12 cellular contexts compared by ENCODE assay signal in genomic region chr19:47714339-47714738, GRCh38. TPM values are rescaled to one million over a fixed set of nuclear protein-coding genes. Genes with fewer than 3 reads are reported as not detected.
DNase-seq lines count a peak whose midpoint lies in the region; ATAC-seq, FAIRE-seq and TF ChIP-seq lines count a peak whose summit lies in the region.
"Had no signal": no experiment of that assay in that cellular context is flagged by ENCODE, and none has a peak within 500 bp of the region (broad histone marks: within the 10 kb centered on the region; RNA-seq: fewer than 3 reads in every experiment).

No MANE protein-coding gene starts in this region.

- TF ChIP-seq CTCF in GM23338 (conservative IDR thresholded peaks at IDR 0.05; ENCODE audit: low read depth in 2 of 2) (no peak), astrocyte (IDR thresholded peaks at IDR 0.05; ENCODE audit: insufficient read depth, low read depth, low read length) (no peak), gastroesophageal sphincter (IDR thresholded peaks at IDR 0.05) (no peak)

- peak overlapping the region; percentile 99 for H3K9ac ChIP-seq in astrocyte (ENCODE audit: low read length)

- no peak for ATAC-seq in GM23338
- ATAC-seq in gastroesophageal sphincter = no peak
- no peak for ATAC-seq in GM19023 (IDR thresholded peaks at IDR 0.05; ENCODE audit: unreplicated experiment)
- ATAC-seq in HG02678 (IDR thresholded peaks at IDR 0.05; ENCODE audit: unreplicated experiment) = no peak
- ATAC-seq: activated CD4-positive, alpha-beta T cell treated with anti-CD3 and anti-CD28 coated beads for 36 hours had no signal

- peaks cover 6% of the 10 kb centered on the region; the same call in 2 of the 3 replicates for H3K4me1 Mint-ChIP-seq in GM23338
- H3K4me1 Mint-ChIP-seq in astrocyte (ENCODE audit: low read depth, unreplicated experiment) = peaks cover 26% of the 10 kb centered on the region
- peaks cover 7% of the 10 kb centered on the region for H3K4me1 Mint-ChIP-seq in activated naive CD4-positive, alpha-beta T cell treated with anti-CD3 and anti-CD28 coated beads, Interleukin-2, amount 10 ng/mL, durations not matched to agents 7 days and 5 days

- H3K36me3 Mint-ChIP-seq in GM23338 (ENCODE audit: low read depth) (peaks cover 19% of the 10 kb centered on the region), astrocyte (ENCODE audit: low read depth, unreplicated experiment) (peaks cover 34% of the 10 kb centered on the region)
- H3K36me3 Mint-ChIP-seq in activated naive CD4-positive, alpha-beta T cell treated with anti-CD3 and anti-CD28 coated beads, Interleukin-2, amount 10 ng/mL, durations not matched to agents 7 days and 5 days = no peaks in the 10 kb centered on the region
- H3K36me3 Mint-ChIP-seq: activated naive CD8-positive, alpha-beta T cell treated with anti-CD3 and anti-CD28 coated beads, Interleukin-2, amount 10 ng/mL, durations not matched to agents 7 days and 5 days had no signal

- H4K20me1 ChIP-seq in GM23338 (replicated peaks; ENCODE audit: insufficient read depth) = no peaks in the 10 kb centered on the region
- H4K20me1 ChIP-seq in astrocyte (ENCODE audit: insufficient read depth, low read length) = peaks cover 31% of the 10 kb centered on the region

- H3K36me3 ChIP-seq in GM23338 (ENCODE audit: insufficient read depth) (no peaks in the 10 kb centered on the region), astrocyte (ENCODE audit: insufficient read depth, low read length) (peaks cover 3% of the 10 kb centered on the region), gastroesophageal sphincter (peaks cover 0 to 25% of the 10 kb centered on the region in 2 donors)
- H3K36me3 ChIP-seq: neutrophil had no signal

- CTCF ChIA-PET in activated naive CD4-positive, alpha-beta T cell treated with anti-CD3 and anti-CD28 coated beads, Interleukin-2, amount 10 ng/mL, durations not matched to agents 7 days and 5 days (lab: Charles Lee) = interaction anchor here (1.0 to 4.7 kb wide), 11 partner anchors 8 to 286 kb away, joined by 3 to 86 read pairs (median 7); partner anchors contain the start of gene NOP53

- no peak overlapping the region for H3K27ac Mint-ChIP-seq in GM23338
- H3K27ac Mint-ChIP-seq in astrocyte (ENCODE audit: unreplicated experiment) = peak overlapping the region; percentile 15
- H3K27ac Mint-ChIP-seq in activated naive CD4-positive, alpha-beta T cell treated with anti-CD3 and anti-CD28 coated beads, Interleukin-2, amount 10 ng/mL, durations not matched to agents 7 days and 5 days = no peak overlapping the region
- H3K27ac Mint-ChIP-seq: activated CD4-positive, alpha-beta T cell treated with anti-CD3 and anti-CD28 coated beads for 36 hours had no signal

- peak; percentile 32 for FAIRE-seq in astrocyte (lab: Jason Lieb, UNC)

- H3K4me3 Mint-ChIP-seq in GM23338 (peak overlapping the region; percentile 55; the same call in 1 of the 3 replicates), astrocyte (ENCODE audit: unreplicated experiment) (peak overlapping the region; percentile 94)
- no peak overlapping the region for H3K4me3 Mint-ChIP-seq in activated naive CD4-positive, alpha-beta T cell treated with anti-CD3 and anti-CD28 coated beads, Interleukin-2, amount 10 ng/mL, durations not matched to agents 7 days and 5 days

- H3K4me3 ChIP-seq in GM23338 (peak overlapping the region; percentile 60; the same call in 1 of the 2 replicates), astrocyte (ENCODE audit: insufficient read depth, low read depth, low read length) (peak overlapping the region; percentile 93), gastroesophageal sphincter (peak overlapping the region; percentile 67 to 75), skin epidermis (peak overlapping the region; percentile 39 to 78 (median 54))

- H3K4me1 ChIP-seq in GM23338 (ENCODE audit: insufficient read depth) = no peaks in the 10 kb centered on the region; the same call in 1 of the 2 replicates
- peaks cover 15% of the 10 kb centered on the region for H3K4me1 ChIP-seq in astrocyte (ENCODE audit: insufficient read depth, low read length)
- H3K4me1 ChIP-seq in gastroesophageal sphincter = peaks cover 6 to 60% (median 39%) of the 10 kb centered on the region in 3 donors

- H3K79me2 ChIP-seq in GM23338 (replicated peaks; ENCODE audit: insufficient read depth) (no peaks in the 10 kb centered on the region), astrocyte (ENCODE audit: insufficient read depth, low read length) (peaks cover 50% of the 10 kb centered on the region)

- H3K27me3 Mint-ChIP-seq in GM23338 (ENCODE audit: insufficient read depth, low read depth, poor library complexity) (peaks cover 19% of the 10 kb centered on the region), astrocyte (ENCODE audit: low read depth, unreplicated experiment) (no peaks in the 10 kb centered on the region)
- H3K27me3 Mint-ChIP-seq in activated naive CD4-positive, alpha-beta T cell treated with anti-CD3 and anti-CD28 coated beads, Interleukin-2, amount 10 ng/mL, durations not matched to agents 7 days and 5 days = peaks cover 67% of the 10 kb centered on the region

- H2AFZ ChIP-seq in GM23338 = no peak overlapping the region
- no peak overlapping the region for H2AFZ ChIP-seq in astrocyte (ENCODE audit: low read depth, low read length)

- H3K4me2 ChIP-seq in GM23338 = peak overlapping the region; percentile 78; the same call in 1 of the 2 replicates
- H3K4me2 ChIP-seq in astrocyte (ENCODE audit: low read length) = peak overlapping the region; percentile 92

- no peaks in the 10 kb centered on the region; the same call in 1 of the 2 replicates for H3F3A ChIP-seq in GM23338 (replicated peaks; ENCODE audit: low read depth)

- peaks cover 21% of the 10 kb centered on the region for H3K9me3 Mint-ChIP-seq in GM23338
- H3K9me3 Mint-ChIP-seq in astrocyte (ENCODE audit: unreplicated experiment) = peaks cover 12% of the 10 kb centered on the region
- H3K9me3 Mint-ChIP-seq in activated naive CD4-positive, alpha-beta T cell treated with anti-CD3 and anti-CD28 coated beads, Interleukin-2, amount 10 ng/mL, durations not matched to agents 7 days and 5 days = no peaks in the 10 kb centered on the region
- H3K9me3 Mint-ChIP-seq: activated naive CD8-positive, alpha-beta T cell treated with anti-CD3 and anti-CD28 coated beads, Interleukin-2, amount 10 ng/mL, durations not matched to agents 7 days and 5 days had no signal

- no peak for TF ChIP-seq EP300 in gastroesophageal sphincter (IDR thresholded peaks at IDR 0.05)

- H3K9me3 ChIP-seq in astrocyte (ENCODE audit: insufficient read depth, low read depth, low read length) (no peaks in the 10 kb centered on the region), gastroesophageal sphincter (peaks cover 0 to 3% (median 0%) of the 10 kb centered on the region in 3 donors)
- H3K9me3 ChIP-seq: neutrophil had no signal

- DNase-seq in GM23338 (ENCODE audit: low spot score) (no peak), astrocyte (ENCODE audit: low read depth) (no peak), NCI-H1436 treated with DMSO at 0.1 percent for 48 hours (lab: John Stamatoyannopoulos, UW) (no peak)
- DNase-seq in activated naive CD4-positive, alpha-beta T cell treated with anti-CD3 and anti-CD28 coated beads, Interleukin-2, amount 10 ng/mL, durations not matched to agents 7 days and 5 days = no peak
- DNase-seq: activated CD4-positive, alpha-beta T cell treated with anti-CD3 and anti-CD28 coated beads for 36 hours; activated naive CD8-positive, alpha-beta T cell treated with anti-CD3 and anti-CD28 coated beads, Interleukin-2, amount 10 ng/mL, durations not matched to agents 7 days and 5 days; NCI-H1105 treated with DMSO at 0.1 percent for 48 hours had no signal

- H3K9me2 ChIP-seq in GM23338 (ENCODE audit: insufficient read depth) = no peaks in the 10 kb centered on the region

- no peak for TF ChIP-seq POLR2A in gastroesophageal sphincter (IDR thresholded peaks at IDR 0.05)

- H3K27me3 ChIP-seq in GM23338 (ENCODE audit: insufficient read depth) (no peaks in the 10 kb centered on the region), astrocyte (ENCODE audit: insufficient read depth, low read length) (no peaks in the 10 kb centered on the region), gastroesophageal sphincter (no peaks in the 10 kb centered on the region)

- 62 to 76% methylated on average over 4 of the region's 4 CpGs for WGBS in gastroesophageal sphincter (ENCODE audit: low coverage in 1 of 2), 2 donors

- no peak overlapping the region for H3K27ac ChIP-seq in GM23338 (ENCODE audit: low read depth)
- H3K27ac ChIP-seq in astrocyte (ENCODE audit: low read depth, low read length) = no peak overlapping the region
- H3K27ac ChIP-seq in gastroesophageal sphincter = peak overlapping the region; percentile 71 to 97 (median 96)
- peak overlapping the region in 14 of 21 experiments; percentile 84 to 94 (median 90) for H3K27ac ChIP-seq in skin epidermis
- H3K27ac ChIP-seq: neutrophil had no signal

TF ChIP-seq in GM23338, 12 proteins besides CTCF, POLR2A, EP300 and RAD21 (continues in another document):
- TF ChIP-seq ZNF114 (CRISPR knock-in tag; IDR thresholded peaks at IDR 0.05) (no peak), EZH2 (IDR thresholded peaks at IDR 0.05; ENCODE audit: low read depth, unreplicated experiment) (no peak), JUNB (IDR thresholded peaks at IDR 0.05; ENCODE audit: unreplicated experiment) (no peak), NANOG (IDR thresholded peaks at IDR 0.05; ENCODE audit: borderline replicate concordance) (no peak)

RNA-seq across cellular contexts. Expression of gene EHD2, which starts 1.1 kb away (rescaled TPM):
- 10.8 and 11.7 TPM in 2 replicates for total RNA-seq in GM23338 (2014; rRNA removed; shearing (Covaris generic))
- 6.6 TPM in 2 replicates for polyA plus RNA-seq in GM23338 (2016; fragmentation: Nextera tagmentation; extraction: Ambion mirVana)
- total RNA-seq in astrocyte (159 and 170 TPM in 2 replicates), gastroesophageal sphincter (100 to 1,000 TPM; 149 to 383 (median 159) TPM)

RNA-seq across cellular contexts. Expression of gene NOP53, which starts 31.0 kb away (rescaled TPM):
- 151 and 167 TPM in 2 replicates for total RNA-seq in GM23338 (2014; rRNA removed; shearing (Covaris generic))
- polyA plus RNA-seq in GM23338 (2016; fragmentation: Nextera tagmentation; extraction: Ambion mirVana) = 192 and 211 TPM in 2 replicates
- total RNA-seq in astrocyte (79.4 and 89.9 TPM in 2 replicates), gastroesophageal sphincter (100 to 1,000 TPM; 332 to 592 (median 362) TPM)

Comparison
In these comparisons a context has a peak if more than half of its experiments do, and no peak if none do; other contexts are left out.
1. H3K27ac ChIP-seq: peak in gastroesophageal sphincter (4 of 4) and skin epidermis (14 of 21); none in GM23338 (single experiment) and astrocyte (single experiment).
2. RNA of gene EHD2, which starts 1.1 kb away (total RNA-seq): 149 to 383 TPM in gastroesophageal sphincter and 159 to 170 TPM in astrocyte; 10.8 to 11.7 TPM in GM23338; every median in the first group is over 10 times any median in the second.
3. Peak in every context shown above with its lines, with median percentiles within 50 percentile points of each other: H3K4me3 ChIP-seq.